9 cellular contexts compared by ENCODE assay signal in genomic region chr14:54712371-54712998, GRCh38.
A peak's percentile ranks its signal among the peaks of the same experiment; 100 is the strongest.
DNase-seq lines count a peak whose midpoint lies in the region; ATAC-seq and TF ChIP-seq lines count a peak whose summit lies in the region.
"Had no signal": no experiment of that assay in that cellular context is flagged by ENCODE, and none has a peak within 500 bp of the region (broad histone marks: within the 10 kb centered on the region; RNA-seq: fewer than 3 reads in every experiment).

No MANE protein-coding gene starts in this region.

- no peaks in the 10 kb centered on the region for H3K27me3 ChIP-seq in endodermal cell (ENCODE audit: control insufficient read depth, insufficient read depth, low read length, poor library complexity, severe bottlenecking)

- H3K36me3 ChIP-seq in endodermal cell (ENCODE audit: control insufficient read depth, insufficient read depth, low read length): no peaks in the 10 kb centered on the region

- no peak overlapping the region for H3K27ac Mint-ChIP-seq in endodermal cell

- H3K4me3 ChIP-seq in endodermal cell (ENCODE audit: low read length): no peak overlapping the region

- TF ChIP-seq CTCF in endodermal cell (conservative IDR thresholded peaks at IDR 0.05): no peak

- no peaks in the 10 kb centered on the region for H3K9me3 ChIP-seq in endodermal cell (ENCODE audit: control insufficient read depth, low read length)

- WGBS in adipose tissue, 3 donors: 20 to 77% (median 24%) methylated on average over 4 of the region's 4 CpGs
- 95 to 100% methylated on average over 1 to 4 of the region's 4 CpGs for WGBS in endodermal cell (ENCODE audit: insufficient coverage in 1 of 2, insufficient read length in 1 of 2), 2 experiments

- H3K9me3 Mint-ChIP-seq in endodermal cell: no peaks in the 10 kb centered on the region

- no peaks in the 10 kb centered on the region for H3K36me3 Mint-ChIP-seq in endodermal cell (ENCODE audit: low read depth)

- DNase-seq in HCEC 1CT (peak; percentile 72), inferior parietal cortex (ENCODE audit: extremely low spot score) (peak; percentile 45), stromal cell of bone marrow (ENCODE audit: low read depth) (peak; percentile 75), NCI-H774 (lab: John Stamatoyannopoulos, UW) (no peak), DMS 273 treated with DMSO at 0.1 percent for 48 hours (lab: John Stamatoyannopoulos, UW) (no peak), endodermal cell (no peak)
- DNase-seq: effector CD4-positive, alpha-beta T cell had no signal

- H3K9ac ChIP-seq in endodermal cell (ENCODE audit: extremely low read depth, low read length, poor library complexity, severe bottlenecking): no peak overlapping the region

- H3K27me3 Mint-ChIP-seq in endodermal cell (ENCODE audit: insufficient read depth): no peaks in the 10 kb centered on the region

- no peak overlapping the region for H3K4me3 Mint-ChIP-seq in endodermal cell

- H3K4me1 Mint-ChIP-seq in endodermal cell: no peaks in the 10 kb centered on the region

- ATAC-seq in HG03469 (IDR thresholded peaks at IDR 0.05; ENCODE audit: unreplicated experiment): no peak

- H3K4me1 ChIP-seq in endodermal cell (ENCODE audit: control insufficient read depth, insufficient read depth, low read length): no peaks in the 10 kb centered on the region

- peak overlapping the region; percentile 17 for H3K27ac ChIP-seq in adipose tissue (ENCODE audit: low read depth, low read length)
- no peak overlapping the region for H3K27ac ChIP-seq in endodermal cell (ENCODE audit: low read depth, low read length)

Comparison
In these comparisons a context has a peak if more than half of its experiments do, and no peak if none do; other contexts are left out.
1. DNase-seq: peak in HCEC 1CT (single experiment), inferior parietal cortex (single experiment) and stromal cell of bone marrow (single experiment); none in NCI-H774 (single experiment), DMS 273 treated with DMSO at 0.1 percent for 48 hours (single experiment) and endodermal cell (single experiment).